In genomic region chr16:86215979-86216585, GRCh38 we compare ENCODE assay signal across 26 cellular contexts.
"Had no signal": no experiment of that assay in that cellular context is flagged by ENCODE, and none has a peak within 500 bp of the region (broad histone marks: within the 10 kb centered on the region; RNA-seq: fewer than 3 reads in every experiment).

No MANE protein-coding gene starts in this region.

- H3K4me2 ChIP-seq: SK-N-SH had no signal

- H3K4me3 ChIP-seq: cardiac muscle cell, left ventricle myocardium inferior, ovary, thoracic aorta, upper lobe of left lung had no signal

- H3K27me3 ChIP-seq: cardiac muscle cell, ovary, upper lobe of left lung had no signal

- DNase-seq: activated CD4-positive, alpha-beta T cell treated with anti-CD3 and anti-CD28 coated beads, Interleukin-2, amount 10 ng/mL, durations not matched to agents 7 days and 5 days; activated CD4-positive, CD25-positive, alpha-beta regulatory T cell treated with anti-CD3 and anti-CD28 coated beads, Interleukin-2, amount 50 U/mL, for 72 hours; activated CD8-positive, alpha-beta T cell treated with anti-CD3 and anti-CD28 coated beads for 36 hours; activated naive CD4-positive, alpha-beta T cell treated with anti-CD3 and anti-CD28 coated beads for 36 hours; activated naive CD8-positive, alpha-beta T cell treated with anti-CD3 and anti-CD28 coated beads, Interleukin-2, amount 10 ng/mL, durations not matched to agents 7 days and 5 days; activated T-cell treated with anti-CD3 and anti-CD28 coated beads, Interleukin-2, amount 50 U/mL, for 48 hours; amniotic stem cell; effector memory CD8-positive, alpha-beta T cell; foreskin melanocyte; left ventricle myocardium inferior; SK-N-SH; small intestine; stimulated activated CD4-positive, alpha-beta T cell treated with anti-CD3 and anti-CD28 coated beads, Interleukin-4, amount 100 ng/mL, for 1 hour; stimulated activated naive CD4-positive, alpha-beta T cell treated with Interleukin-2 at 50 U/mL for 16 hours; T-cell; WERI-Rb-1 had no signal

- H3K9ac ChIP-seq: SK-N-SH had no signal

- H3K27ac ChIP-seq: cardiac muscle cell, neutrophil, ovary, thoracic aorta, WERI-Rb-1 had no signal

- H3K9me3 ChIP-seq: left ventricle myocardium inferior, neutrophil, ovary, SK-N-SH, thoracic aorta, upper lobe of left lung had no signal

- H3K36me3 ChIP-seq: cardiac muscle cell, left ventricle myocardium inferior, neutrophil, ovary, thoracic aorta, upper lobe of left lung, WERI-Rb-1 had no signal

- ATAC-seq: activated CD8-positive, alpha-beta T cell treated with anti-CD3 and anti-CD28 coated beads for 36 hours; effector memory CD8-positive, alpha-beta T cell; esophagus mucosa; natural killer cell treated with Interleukin-12 subunit alpha and Interleukin-12 subunit beta and Interleukin-15 and Interleukin-18, amount 100 ng/mL, for 72 hours; right cardiac atrium; T-cell had no signal

- FAIRE-seq: endothelial cell of umbilical vein, small intestine, TTC549 had no signal
